Comparison of ENCODE assay signal across 8 cellular contexts in genomic region chr12:47801904-47802246, GRCh38. TPM values are rescaled to one million over a fixed set of nuclear protein-coding genes. Genes with fewer than 3 reads are reported as not detected.
A peak's percentile ranks its signal among the peaks of the same experiment; 100 is the strongest.
DNase-seq lines count a peak whose midpoint lies in the region; ATAC-seq, FAIRE-seq and TF ChIP-seq lines count a peak whose summit lies in the region.

No MANE protein-coding gene starts in this region.

- no peak for ATAC-seq in left cardiac atrium
- peak; percentile 6 for ATAC-seq in body of pancreas

- H3K27ac ChIP-seq in right atrium auricular region (peak overlapping the region; percentile 8 to 68), body of pancreas (peak overlapping the region in 3 of 4 donors; percentile 69 to 80 (median 75)), neural progenitor cell (no peak overlapping the region), uterus (peak overlapping the region; percentile 52)

- peaks cover 17% of the 10 kb centered on the region for H3K79me2 ChIP-seq in neural progenitor cell (ENCODE audit: low read depth)

- H3K4me1 ChIP-seq in right atrium auricular region (peaks cover 0 to 89% of the 10 kb centered on the region in 2 donors), body of pancreas (peaks cover 70% of the 10 kb centered on the region), neural progenitor cell (peaks cover 32% of the 10 kb centered on the region), uterus (peaks cover 12 to 75% of the 10 kb centered on the region in 2 donors)

- H3K27ac Mint-ChIP-seq in neural progenitor cell = peak overlapping the region; percentile 63

- peak overlapping the region; percentile 65 for H3K4me3 Mint-ChIP-seq in neural progenitor cell

- no peak for DNase-seq in right atrium auricular region (ENCODE audit: low spot score)
- no peak for DNase-seq in left cardiac atrium
- no peak for DNase-seq in body of pancreas
- DNase-seq in neural progenitor cell (ENCODE audit: low spot score) = no peak
- no peak for DNase-seq in uterus
- DNase-seq in HK-2 (ENCODE audit: unreplicated experiment) = no peak
- no peak for DNase-seq in HTR-8/SVneo (ENCODE audit: insufficient read length, low spot score)
- DNase-seq in dermis blood vessel endothelial cell = no peak

- 47 to 69% methylated on average over 9 of the region's 9 CpGs for WGBS in body of pancreas, 2 donors

- no peak overlapping the region for H2AFZ ChIP-seq in neural progenitor cell (replicated peaks)

- TF ChIP-seq POLR2A in body of pancreas (IDR thresholded peaks at IDR 0.05) (no peak), uterus (IDR thresholded peaks at IDR 0.05) (no peak)

- peaks cover 55% of the 10 kb centered on the region for H3K4me1 Mint-ChIP-seq in neural progenitor cell

- peaks cover 13% of the 10 kb centered on the region for H4K20me1 ChIP-seq in neural progenitor cell (ENCODE audit: low read depth)

- H3K9ac ChIP-seq in neural progenitor cell = no peak overlapping the region

- H3K27me3 Mint-ChIP-seq in neural progenitor cell (ENCODE audit: insufficient read depth, low read depth) = no peaks in the 10 kb centered on the region

- H3K9me3 ChIP-seq in right atrium auricular region = no peaks in the 10 kb centered on the region
- H3K9me3 ChIP-seq in body of pancreas = no peaks in the 10 kb centered on the region
- H3K9me3 ChIP-seq in neural progenitor cell (ENCODE audit: low read depth) = no peaks in the 10 kb centered on the region
- no peaks in the 10 kb centered on the region for H3K9me3 ChIP-seq in uterus

- H3K36me3 Mint-ChIP-seq in neural progenitor cell = peaks cover 3% of the 10 kb centered on the region

- intact Hi-C loops in left cardiac atrium (cut with DNase I) (loop anchor here in 1 of 2 donors (5.0 kb wide), 1 partner anchor 35 kb away; no protein-coding TSS in a partner anchor), body of pancreas (cut with DNase I) (no loop called here), uterus (cut with DNase I; ENCODE audit: low total_unique reads) (loop anchor here (5.0 kb wide), 1 partner anchor 35 kb away; no protein-coding TSS in a partner anchor)

- no peak overlapping the region for H3K4me2 ChIP-seq in neural progenitor cell

- H3K9me3 Mint-ChIP-seq in neural progenitor cell = no peaks in the 10 kb centered on the region

- no peaks in the 10 kb centered on the region for H3K27me3 ChIP-seq in right atrium auricular region
- H3K27me3 ChIP-seq in body of pancreas = no peaks in the 10 kb centered on the region
- no peaks in the 10 kb centered on the region for H3K27me3 ChIP-seq in neural progenitor cell
- no peaks in the 10 kb centered on the region for H3K27me3 ChIP-seq in uterus

- FAIRE-seq in HTR-8/SVneo (lab: Jason Lieb, UNC) = no peak

- H3K36me3 ChIP-seq in right atrium auricular region (peaks cover 34% of the 10 kb centered on the region), body of pancreas (replicated peaks in 1 of 2; ENCODE audit: insufficient read depth in 1 of 2, low read depth in 2 of 2) (no peaks in the 10 kb centered on the region), neural progenitor cell (no peaks in the 10 kb centered on the region), uterus (no peaks in the 10 kb centered on the region)

- TF ChIP-seq CTCF in right atrium auricular region (IDR thresholded peaks at IDR 0.05) (no peak), body of pancreas (IDR thresholded peaks at IDR 0.05) (no peak), neural progenitor cell (IDR thresholded peaks at IDR 0.05) (no peak), uterus (IDR thresholded peaks at IDR 0.05) (no peak)

- H3K4me3 ChIP-seq in right atrium auricular region (peak overlapping the region in 1 of 2 donors; percentile 3), body of pancreas (no peak overlapping the region), neural progenitor cell (no peak overlapping the region), uterus (no peak overlapping the region)

- H3F3A ChIP-seq in neural progenitor cell (ENCODE audit: low read depth) = peaks cover 5% of the 10 kb centered on the region

RNA-seq across cellular contexts. Expression of gene HDAC7, which starts 17.8 kb away (rescaled TPM):
- total RNA-seq in right atrium auricular region (10 to 100 TPM; 33.4 to 60.2 TPM), left cardiac atrium (10 to 100 TPM; 41.6 to 58.0 TPM), body of pancreas (10 to 100 TPM; 26.2 to 26.7 TPM), neural progenitor cell (ENCODE audit: low replicate concordance) (7.2 and 14.2 TPM in 2 replicates), uterus (100 to 1,000 TPM in 1 of 4 donors, 10 to 100 TPM in 3; 33.0 to 191 (median 42.5) TPM), dermis blood vessel endothelial cell (55.0 and 75.4 TPM in 2 replicates)

RNA-seq across cellular contexts. Expression of gene SLC48A1, which starts 28.8 kb away (rescaled TPM):
- total RNA-seq in right atrium auricular region (10 to 100 TPM; 48.9 to 52.0 TPM), left cardiac atrium (10 to 100 TPM; 22.1 to 28.9 TPM), body of pancreas (10 to 100 TPM; 12.7 to 22.1 TPM), neural progenitor cell (ENCODE audit: low replicate concordance) (8.3 and 16.7 TPM in 2 replicates), uterus (10 to 100 TPM in 3 of 4 donors, 1 to 10 TPM in 1; 1.3 to 50.5 (median 15.4) TPM), dermis blood vessel endothelial cell (19.2 and 22.1 TPM in 2 replicates)

RNA-seq across cellular contexts. Expression of gene RAPGEF3, which starts 43.2 kb away (rescaled TPM):
- total RNA-seq in right atrium auricular region (10 to 100 TPM; 19.8 to 26.8 TPM), left cardiac atrium (10 to 100 TPM; 27.3 to 35.9 TPM), body of pancreas (10 to 100 TPM; 11.9 to 23.4 TPM), neural progenitor cell (ENCODE audit: low replicate concordance) (0.58 and 1.2 TPM in 2 replicates), uterus (100 to 1,000 TPM in 1 of 4 donors, 10 to 100 TPM in 3; 13.5 to 105 (median 48.7) TPM), dermis blood vessel endothelial cell (52.0 and 106 TPM in 2 replicates)
